19 cellular contexts compared by ENCODE assay signal in the genomic region with DNA sequence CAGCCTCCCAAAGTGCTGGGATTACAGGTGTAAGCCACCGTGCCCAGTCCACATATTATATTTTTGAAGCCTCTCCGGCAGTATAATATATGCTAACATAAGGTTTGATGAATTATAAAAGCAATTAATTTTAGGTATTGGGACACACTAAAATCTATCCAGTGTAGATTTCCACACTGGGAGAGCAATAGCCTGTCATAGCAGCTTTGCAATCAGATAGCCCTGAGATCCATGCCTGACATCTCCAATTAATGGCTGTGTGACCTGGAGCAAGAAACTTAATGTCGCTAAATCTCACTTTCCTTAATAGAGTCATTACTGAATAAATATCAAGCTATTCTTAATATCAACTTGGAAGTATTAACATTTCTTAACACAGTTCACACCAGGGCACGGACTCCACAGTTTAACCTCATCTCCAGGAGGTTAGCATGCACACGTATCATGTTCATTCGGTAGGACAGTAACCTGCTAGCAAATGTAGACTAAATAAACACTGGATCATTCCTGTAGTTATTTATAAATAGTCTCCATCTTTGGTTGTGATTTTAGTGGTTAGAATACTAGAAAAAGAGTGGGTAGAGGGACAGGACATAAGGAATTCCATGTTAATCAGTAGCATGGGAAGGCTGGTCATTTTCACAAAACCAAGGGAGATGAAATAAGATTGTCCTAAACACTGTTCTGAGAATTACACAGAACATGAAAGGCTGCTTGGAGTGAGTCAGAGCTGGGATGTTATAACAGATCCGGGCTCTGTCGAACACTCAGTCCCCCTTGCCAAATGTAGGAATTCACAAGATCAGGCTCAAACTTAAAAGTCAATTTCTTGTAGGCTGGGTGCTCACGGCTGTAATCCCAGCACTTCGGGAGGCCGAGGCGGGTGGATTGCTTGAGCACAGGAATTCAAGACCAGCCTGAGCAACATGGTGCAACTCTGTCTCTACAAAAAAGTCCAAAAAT.
DNase-seq lines count a peak whose midpoint lies in the region; ATAC-seq and TF ChIP-seq lines count a peak whose summit lies in the region.
"Had no signal": no experiment of that assay in that cellular context is flagged by ENCODE, and none has a peak within 500 bp of the region (broad histone marks: within the 10 kb centered on the region; RNA-seq: fewer than 3 reads in every experiment).

No MANE protein-coding gene starts in this region.

- POLR2A ChIA-PET in activated CD4-positive, alpha-beta memory T cell treated with anti-CD3 and anti-CD28 coated beads for 36 hours (lab: Charles Lee), result no interaction called here

- DNase-seq in RPMI7951 (ENCODE audit: low read depth) (peak; percentile 68), dedifferentiated amniotic fluid mesenchymal stem cell (ENCODE audit: extremely low spot score) (peak; percentile 42), left lung (no peak), stromal cell of bone marrow (ENCODE audit: low read depth) (peak; percentile 65), DMS53 treated with DMSO at 0.1 percent for 48 hours (lab: John Stamatoyannopoulos, UW; ENCODE audit: unreplicated experiment) (no peak)
- DNase-seq in activated CD4-positive, alpha-beta memory T cell treated with anti-CD3 and anti-CD28 coated beads for 36 hours, result no peak
- DNase-seq: amygdala; dermis blood vessel endothelial cell; DND-41; Kasumi-1; left ventricle myocardium superior; NCI-H146; stimulated activated CD4-positive, alpha-beta T cell treated with anti-CD3 and anti-CD28 coated beads, Interleukin-2, amount 100 ng/mL, for 48 hours; testis had no signal

- peaks cover 11% of the 10 kb centered on the region for H3K27me3 Mint-ChIP-seq in activated CD4-positive, alpha-beta memory T cell treated with anti-CD3 and anti-CD28 coated beads for 36 hours

- intact Hi-C loops in left lung (cut with DNase I), result no loop called here
- intact Hi-C loops in activated CD4-positive, alpha-beta memory T cell treated with anti-CD3 and anti-CD28 coated beads for 36 hours (cut with micrococcal nuclease), result no loop called here

- no peaks in the 10 kb centered on the region for H3K27me3 ChIP-seq in left lung
- H3K27me3 ChIP-seq: testis had no signal

- CTCF ChIA-PET in activated CD4-positive, alpha-beta memory T cell treated with anti-CD3 and anti-CD28 coated beads for 36 hours (lab: Charles Lee), result no interaction called here

- no peaks in the 10 kb centered on the region for H3K9me3 ChIP-seq in left lung
- H3K9me3 ChIP-seq: testis had no signal

- peak overlapping the region in 1 of 2 donors; percentile 66 for H3K27ac ChIP-seq in left lung
- H3K27ac ChIP-seq: testis had no signal

- H3K4me1 ChIP-seq in left lung, result no peaks in the 10 kb centered on the region
- H3K4me1 ChIP-seq: testis had no signal

- ATAC-seq in left lung (peak; percentile 50), HG03571 (IDR thresholded peaks at IDR 0.05; ENCODE audit: unreplicated experiment) (no peak), GM21447 (IDR thresholded peaks at IDR 0.05; ENCODE audit: unreplicated experiment) (no peak)
- ATAC-seq: left ventricle myocardium superior; natural killer cell treated with Interleukin-12 subunit alpha and Interleukin-12 subunit beta and Interleukin-15 and Interleukin-18, amount 100 ng/mL, for 72 hours had no signal

- no peaks in the 10 kb centered on the region for H3K36me3 Mint-ChIP-seq in activated CD4-positive, alpha-beta memory T cell treated with anti-CD3 and anti-CD28 coated beads for 36 hours
- H3K36me3 Mint-ChIP-seq: CD14-positive monocyte; natural killer cell treated with Interleukin-12 subunit alpha and Interleukin-12 subunit beta and Interleukin-15 and Interleukin-18, amount 100 ng/mL, for 72 hours had no signal

- H3K4me1 Mint-ChIP-seq in activated CD4-positive, alpha-beta memory T cell treated with anti-CD3 and anti-CD28 coated beads for 36 hours (ENCODE audit: low read depth), result no peaks in the 10 kb centered on the region

- H3K4me3 Mint-ChIP-seq in activated CD4-positive, alpha-beta memory T cell treated with anti-CD3 and anti-CD28 coated beads for 36 hours, result no peak overlapping the region
- H3K4me3 Mint-ChIP-seq: CD14-positive monocyte; natural killer cell treated with Interleukin-12 subunit alpha and Interleukin-12 subunit beta and Interleukin-15 and Interleukin-18, amount 100 ng/mL, for 72 hours had no signal

- no peak overlapping the region for H3K27ac Mint-ChIP-seq in activated CD4-positive, alpha-beta memory T cell treated with anti-CD3 and anti-CD28 coated beads for 36 hours
- H3K27ac Mint-ChIP-seq: activated T-helper 2 cell treated with anti-CD3 and anti-CD28 coated beads, Interferon-gamma antibody, Interleukin-2, Interleukin-4, amounts not matched to agents 10 μg/mL and 5 μg/mL and 100 μg/mL, durations not matched to agents 14 hours and 24 hours and 36 hours; CD14-positive monocyte; natural killer cell treated with Interleukin-12 subunit alpha and Interleukin-12 subunit beta and Interleukin-15 and Interleukin-18, amount 100 ng/mL, for 72 hours had no signal

- no peaks in the 10 kb centered on the region for H3K9me3 Mint-ChIP-seq in activated CD4-positive, alpha-beta memory T cell treated with anti-CD3 and anti-CD28 coated beads for 36 hours
- H3K9me3 Mint-ChIP-seq: activated T-helper 2 cell treated with anti-CD3 and anti-CD28 coated beads, Interferon-gamma antibody, Interleukin-2, Interleukin-4, amounts not matched to agents 10 μg/mL and 5 μg/mL and 100 μg/mL, durations not matched to agents 14 hours and 24 hours and 36 hours; natural killer cell treated with Interleukin-12 subunit alpha and Interleukin-12 subunit beta and Interleukin-15 and Interleukin-18, amount 100 ng/mL, for 72 hours had no signal

- TF ChIP-seq CTCF in left lung (IDR thresholded peaks at IDR 0.05), result no peak

- H3K4me3 ChIP-seq in left lung, result no peak overlapping the region
- H3K4me3 ChIP-seq: testis had no signal

- no peaks in the 10 kb centered on the region for H3K36me3 ChIP-seq in left lung

Comparison
In these comparisons a context has a peak if more than half of its experiments do, and no peak if none do; other contexts are left out.
1. DNase-seq: peak in RPMI7951 (single experiment), dedifferentiated amniotic fluid mesenchymal stem cell (single experiment) and stromal cell of bone marrow (single experiment); none in left lung (0 of 2), DMS53 treated with DMSO at 0.1 percent for 48 hours (single experiment) and activated CD4-positive, alpha-beta memory T cell treated with anti-CD3 and anti-CD28 coated beads for 36 hours (single experiment).